10 cellular contexts compared by ENCODE assay signal in genomic region chr6:150248300-150248699, GRCh38.
"Had no signal": no experiment of that assay in that cellular context is flagged by ENCODE, and none has a peak within 500 bp of the region (broad histone marks: within the 10 kb centered on the region; RNA-seq: fewer than 3 reads in every experiment).

No MANE protein-coding gene starts in this region.

- H3K36me3 ChIP-seq: HAP-1 had no signal

- H3K4me1 ChIP-seq: HAP-1 had no signal

- H3K4me3 Mint-ChIP-seq: IgD-negative memory B cell had no signal

- H3K9ac ChIP-seq: GM23248, KMS-11 had no signal

- H3K4me2 ChIP-seq: KMS-11 had no signal

- H3K27ac ChIP-seq: GM23248, HL-60, KMS-11 had no signal

- H3K36me3 Mint-ChIP-seq: IgD-negative memory B cell had no signal

- FAIRE-seq: HepG2 had no signal

- H2AFZ ChIP-seq: GM23248 had no signal

- DNase-seq: GM23248, GOT3, H7, KBM-7 had no signal

- H3K4me3 ChIP-seq: GM23248, HAP-1 had no signal

- H3K27ac Mint-ChIP-seq: IgD-negative memory B cell had no signal

- ATAC-seq: HCT116, HepG2 had no signal

- H3K27me3 Mint-ChIP-seq: IgD-negative memory B cell had no signal

- H3K9me3 ChIP-seq: HAP-1 had no signal

- H3K4me1 Mint-ChIP-seq: IgD-negative memory B cell had no signal
